8 cellular contexts compared by ENCODE assay signal in the genomic region with DNA sequence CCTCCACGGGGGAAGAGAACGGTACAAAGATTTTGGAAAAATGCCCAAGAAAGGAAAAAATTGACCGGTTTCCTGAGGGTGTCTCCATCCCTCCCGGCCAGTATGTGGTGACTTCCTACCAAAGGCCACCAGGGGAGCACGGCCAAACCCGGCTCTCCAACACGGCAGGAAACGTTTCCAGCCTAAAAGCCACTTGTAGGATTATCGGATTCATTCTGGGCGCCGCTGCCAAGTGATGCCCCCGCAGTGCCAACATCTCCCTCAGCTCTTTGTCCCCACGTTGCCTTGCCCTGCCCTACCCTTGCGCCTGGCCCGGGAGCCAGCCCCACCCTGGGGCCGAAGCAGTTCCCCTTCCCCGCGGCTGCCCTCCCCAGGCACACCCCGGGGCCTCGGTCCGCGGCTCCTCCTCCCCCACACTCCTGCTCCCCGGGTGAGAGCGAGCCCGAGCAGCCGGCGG. TPM values are rescaled to one million over a fixed set of nuclear protein-coding genes. Genes with fewer than 3 reads are reported as not detected.
A peak's percentile ranks its signal among the peaks of the same experiment; 100 is the strongest.
DNase-seq lines count a peak whose midpoint lies in the region; ATAC-seq and TF ChIP-seq lines count a peak whose summit lies in the region.

No MANE protein-coding gene starts in this region.

- peaks cover 4% of the 10 kb centered on the region; the same call in 1 of the 2 replicates for H3F3A ChIP-seq in MM.1S (ENCODE audit: insufficient read depth, low read length)

- no peaks in the 10 kb centered on the region for H3K9me2 ChIP-seq in MM.1S (replicated peaks; ENCODE audit: insufficient read depth, low read length)

- H3K27ac ChIP-seq in MM.1S (ENCODE audit: low read length) (peak overlapping the region; percentile 71), VCaP (peak overlapping the region; percentile 96), coronary artery (peak overlapping the region; percentile 88 to 93)

- TF ChIP-seq CTCF in HFF-Myc (IDR thresholded peaks at IDR 0.05; ENCODE audit: low read depth, low read length, missing control alignments) (peak; percentile 60), MM.1S (IDR thresholded peaks at IDR 0.05; ENCODE audit: low read length) (peak; percentile 69), VCaP (conservative IDR thresholded peaks at IDR 0.05) (peak; percentile 75), coronary artery (IDR thresholded peaks at IDR 0.05) (peak; percentile 37)

- no peaks in the 10 kb centered on the region for H3K27me3 ChIP-seq in MM.1S (replicated peaks; ENCODE audit: insufficient read depth, low read length)

- H3K4me3 ChIP-seq in HFF-Myc (replicated peaks; ENCODE audit: low read depth, low read length) (peak overlapping the region; percentile 93), MM.1S (ENCODE audit: low read length) (peak overlapping the region; percentile 99), coronary artery (peak overlapping the region; percentile 91)

- H3K36me3 ChIP-seq in MM.1S (replicated peaks; ENCODE audit: insufficient read depth, low read length): no peaks in the 10 kb centered on the region

- H3K4me1 ChIP-seq in MM.1S (ENCODE audit: low read length): peaks cover 9% of the 10 kb centered on the region; the same call in 1 of the 2 replicates

- peaks cover 56% of the 10 kb centered on the region for H3K79me2 ChIP-seq in MM.1S (ENCODE audit: low read length)

- peak; percentile 18 for DNase-seq in SKM-1 (lab: John Stamatoyannopoulos, UW; ENCODE audit: unreplicated experiment)
- no peak for DNase-seq in SKM-1 treated with dmso at 0.1 percent for 144 hours (lab: John Stamatoyannopoulos, UW; ENCODE audit: unreplicated experiment)
- peak; percentile 46 for DNase-seq in HFF-Myc (ENCODE audit: extremely low read depth, low read depth)
- DNase-seq in MM.1S: peak; percentile 55
- peak; percentile 88 for DNase-seq in coronary artery (ENCODE audit: low spot score)
- DNase-seq in left lobe of liver (ENCODE audit: low spot score): peak; percentile 71
- peak in 2 of 3 experiments; percentile 11 to 38 for DNase-seq in stimulated activated CD4-positive, alpha-beta T cell treated with anti-CD3 and anti-CD28 coated beads, TNF-alpha, amount 100 ng/mL, for 24 hours (ENCODE audit: low read depth in 3 of 3)

- peak overlapping the region; percentile 96 for H3K9ac ChIP-seq in MM.1S (ENCODE audit: low read length)

- peak overlapping the region; percentile 95 for H3K4me2 ChIP-seq in MM.1S (ENCODE audit: low read depth, low read length)

- H3K9me3 ChIP-seq in MM.1S (replicated peaks; ENCODE audit: insufficient read depth, low read length): no peaks in the 10 kb centered on the region

- H4K20me1 ChIP-seq in MM.1S (ENCODE audit: insufficient read depth, low read length): 0 out of 2 replicates have a peak, but pooled peaks cover 4% of the 10 kb centered on the region

- peak overlapping the region; percentile 89 for H2AFZ ChIP-seq in MM.1S (ENCODE audit: low read length)

- peak; percentile 36 for ATAC-seq in left lobe of liver

RNA-seq across cellular contexts. Expression of a gene that starts 0.7 kb away (rescaled TPM):
- total RNA-seq in left lobe of liver: 33.7 TPM

RNA-seq across cellular contexts. Expression of a gene that starts 37.2 kb away (rescaled TPM):
- total RNA-seq in left lobe of liver: 62.5 TPM

RNA-seq across cellular contexts. Expression of a gene that starts 55.3 kb away (rescaled TPM):
- 174 TPM for total RNA-seq in left lobe of liver
